ENCODE assay signal across 1 cellular context in genomic region chr19:44071824-44072542, GRCh38.
A peak's percentile ranks its signal among the peaks of the same experiment; 100 is the strongest.
TF ChIP-seq lines count a peak whose summit lies in the region.

Gene ZNF284 (plus strand): TSS chr19:44072159. CDS start chr19:44076390, 4,231 bp downstream.

TF ChIP-seq in HEK293, 187 proteins besides CTCF, POLR2A, EP300 and RAD21 (continued from another document and continues in another):
- TF ChIP-seq ZBTB44 (tag by site-specific recombination; IDR thresholded peaks at IDR 0.05) (peak; percentile 73), ZNF623 (tag by site-specific recombination; IDR thresholded peaks at IDR 0.05) (peak; percentile 28; the same call in 1 of the 2 replicates), PRDM6 (tag by site-specific recombination; IDR thresholded peaks at IDR 0.05) (no peak), ZNF335 (tag by site-specific recombination; conservative IDR thresholded peaks at IDR 0.05) (peak; percentile 100), KLF1 (tag by site-specific recombination; IDR thresholded peaks at IDR 0.05) (peak; percentile 59), HOXD13 (CRISPR knock-in tag; IDR thresholded peaks at IDR 0.05; ENCODE audit: borderline replicate concordance) (no peak), ZBTB17 (tag by site-specific recombination; IDR thresholded peaks at IDR 0.05) (peak; percentile 100), ZBTB7A (tag by site-specific recombination; IDR thresholded peaks at IDR 0.05; ENCODE audit: low read depth) (peak; percentile 100), ZNF560 (tag by site-specific recombination; IDR thresholded peaks at IDR 0.05; ENCODE audit: borderline replicate concordance) (no peak), SETDB1 (IDR thresholded peaks at IDR 0.05; ENCODE audit: insufficient read length, low read length) (peak; percentile 54), ZFP69B (tag by site-specific recombination; IDR thresholded peaks at IDR 0.05) (peak; percentile 46; the same call in 1 of the 2 replicates), ZSCAN16 (tag by site-specific recombination; IDR thresholded peaks at IDR 0.05) (0 out of 2 replicates have a peak, but pooled peaks have one; percentile 21), ZSCAN30 (tag by site-specific recombination; IDR thresholded peaks at IDR 0.05) (peak; percentile 17), OVOL3 (tag by site-specific recombination; IDR thresholded peaks at IDR 0.05) (peak; percentile 25; the same call in 1 of the 2 replicates), SCRT2 (tag by site-specific recombination; IDR thresholded peaks at IDR 0.05) (peak; percentile 100), HIC1 (tag by site-specific recombination; IDR thresholded peaks at IDR 0.05) (no peak), AEBP2 (tag by site-specific recombination; IDR thresholded peaks at IDR 0.05; ENCODE audit: borderline replicate concordance) (no peak), ZNF645 (tag by site-specific recombination; IDR thresholded peaks at IDR 0.05) (no peak), ZNF398 (tag by site-specific recombination; IDR thresholded peaks at IDR 0.05) (no peak), ZFP37 (tag by site-specific recombination; IDR thresholded peaks at IDR 0.05) (no peak; the same call in 1 of the 2 replicates), KLF16 (tag by site-specific recombination; IDR thresholded peaks at IDR 0.05) (peak; percentile 95), SP7 (tag by site-specific recombination; IDR thresholded peaks at IDR 0.05) (peak; percentile 87), BCL6B (tag by site-specific recombination; IDR thresholded peaks at IDR 0.05) (no peak), ZBTB26 (tag by site-specific recombination; optimal IDR thresholded peaks at IDR 0.05) (peak; percentile 70), ZNF148 (tag by site-specific recombination; IDR thresholded peaks at IDR 0.05; ENCODE audit: borderline replicate concordance) (no peak), ZNF19 (tag by site-specific recombination; IDR thresholded peaks at IDR 0.05; ENCODE audit: low read depth) (no peak), ZNF707 (tag by site-specific recombination; IDR thresholded peaks at IDR 0.05) (no peak; the same call in 1 of the 2 replicates), YY1 (tag by site-specific recombination; IDR thresholded peaks at IDR 0.05) (no peak; the same call in none of the 2 replicates), ZNF221 (tag by site-specific recombination; IDR thresholded peaks at IDR 0.05; ENCODE audit: borderline replicate concordance) (0 out of 2 replicates have a peak, but pooled peaks have one; percentile 77), ZNF239 (tag by site-specific recombination; IDR thresholded peaks at IDR 0.05) (peak; percentile 65; the same call in 1 of the 2 replicates), ZNF184 (tag by site-specific recombination; IDR thresholded peaks at IDR 0.05) (no peak; the same call in 1 of the 2 replicates), SP2 (tag by site-specific recombination; IDR thresholded peaks at IDR 0.05) (peak; percentile 80), ZNF548 (tag by site-specific recombination; IDR thresholded peaks at IDR 0.05) (no peak), ZNF521 (tag by site-specific recombination; IDR thresholded peaks at IDR 0.05) (no peak), ZNF16 (tag by site-specific recombination; IDR thresholded peaks at IDR 0.05; ENCODE audit: low read depth) (no peak; the same call in 1 of the 2 replicates), BCL11B (tag by site-specific recombination; IDR thresholded peaks at IDR 0.05; ENCODE audit: low read depth) (no peak), GLIS1 (tag by site-specific recombination; IDR thresholded peaks at IDR 0.05) (peak; percentile 99), TRIM28 (IDR thresholded peaks at IDR 0.05; ENCODE audit: borderline replicate concordance, low read length) (0 out of 2 replicates have a peak, but pooled peaks have one; percentile 46), HOXA7 (CRISPR knock-in tag; IDR thresholded peaks at IDR 0.05; ENCODE audit: borderline replicate concordance) (no peak), ZNF561 (tag by site-specific recombination; IDR thresholded peaks at IDR 0.05; ENCODE audit: borderline replicate concordance) (peak; percentile 80; the same call in 1 of the 2 replicates), RBAK (tag by site-specific recombination; IDR thresholded peaks at IDR 0.05) (peak; percentile 48; the same call in 1 of the 2 replicates), MEIS1 (CRISPR knock-in tag; IDR thresholded peaks at IDR 0.05; ENCODE audit: borderline replicate concordance) (no peak), ZNF248 (tag by site-specific recombination; IDR thresholded peaks at IDR 0.05) (no peak), ZNF146 (tag by site-specific recombination; IDR thresholded peaks at IDR 0.05) (peak; percentile 24; the same call in 1 of the 2 replicates), ZNF596 (tag by site-specific recombination; IDR thresholded peaks at IDR 0.05) (no peak), ZNF24 (tag by site-specific recombination; IDR thresholded peaks at IDR 0.05) (peak; percentile 75; the same call in 1 of the 2 replicates), ZXDB (tag by site-specific recombination; IDR thresholded peaks at IDR 0.05) (peak; percentile 97), GLI2 (tag by site-specific recombination; IDR thresholded peaks at IDR 0.05; ENCODE audit: borderline replicate concordance, low read depth) (no peak), ZNF211 (tag by site-specific recombination; IDR thresholded peaks at IDR 0.05; ENCODE audit: low read depth) (no peak), ZNF202 (tag by site-specific recombination; IDR thresholded peaks at IDR 0.05; ENCODE audit: borderline replicate concordance) (no peak)
